Comparison of ENCODE assay signal across 18 cellular contexts in genomic region chr17:65366102-65366844, GRCh38.
DNase-seq lines count a peak whose midpoint lies in the region; TF ChIP-seq lines count a peak whose summit lies in the region.
"Had no signal": no experiment of that assay in that cellular context is flagged by ENCODE, and none has a peak within 500 bp of the region (broad histone marks: within the 10 kb centered on the region; RNA-seq: fewer than 3 reads in every experiment).

No MANE protein-coding gene starts in this region.

- peaks cover 5% of the 10 kb centered on the region for H3K27me3 Mint-ChIP-seq in activated T-helper 2 cell treated with anti-CD3 and anti-CD28 coated beads, Interferon-gamma antibody, Interleukin-2, Interleukin-4, amounts not matched to agents 10 μg/mL and 5 μg/mL and 100 μg/mL, durations not matched to agents 14 hours and 24 hours and 36 hours (ENCODE audit: low read depth)

- no peaks in the 10 kb centered on the region for H3K36me3 ChIP-seq in left ventricle myocardium inferior
- H3K36me3 ChIP-seq: gastrocnemius medialis, upper lobe of right lung had no signal

- intact Hi-C loops in activated T-helper 2 cell treated with anti-CD3 and anti-CD28 coated beads, Interferon-gamma antibody, Interleukin-2, Interleukin-4, amounts not matched to agents 10 μg/mL and 5 μg/mL and 100 μg/mL, durations not matched to agents 14 hours and 24 hours and 36 hours (cut with micrococcal nuclease) = no loop called here
- intact Hi-C loops in left ventricle myocardium inferior (cut with micrococcal nuclease) = no loop called here

- TF ChIP-seq CTCF in left ventricle myocardium inferior (IDR thresholded peaks at IDR 0.05; ENCODE audit: borderline replicate concordance) = no peak

- H3K4me3 Mint-ChIP-seq in activated T-helper 2 cell treated with anti-CD3 and anti-CD28 coated beads, Interferon-gamma antibody, Interleukin-2, Interleukin-4, amounts not matched to agents 10 μg/mL and 5 μg/mL and 100 μg/mL, durations not matched to agents 14 hours and 24 hours and 36 hours (ENCODE audit: low read depth) = no peak overlapping the region
- H3K4me3 Mint-ChIP-seq: CD14-positive monocyte, H9, nephron had no signal

- H3K9me3 Mint-ChIP-seq in activated T-helper 2 cell treated with anti-CD3 and anti-CD28 coated beads, Interferon-gamma antibody, Interleukin-2, Interleukin-4, amounts not matched to agents 10 μg/mL and 5 μg/mL and 100 μg/mL, durations not matched to agents 14 hours and 24 hours and 36 hours = peaks cover 9% of the 10 kb centered on the region
- H3K9me3 Mint-ChIP-seq: H9 had no signal

- no peak overlapping the region for H3K27ac ChIP-seq in left ventricle myocardium inferior (replicated peaks)
- H3K27ac ChIP-seq: 22Rv1, gastrocnemius medialis, upper lobe of right lung had no signal

- H3K27me3 ChIP-seq in left ventricle myocardium inferior (ENCODE audit: low read depth) = peaks cover 31% of the 10 kb centered on the region
- H3K27me3 ChIP-seq: gastrocnemius medialis, upper lobe of right lung had no signal

- peak; percentile 39 to 74 for DNase-seq in activated CD4-positive, alpha-beta T cell treated with anti-CD3 and anti-CD28 coated beads for 24 hours (ENCODE audit: low read depth in 2 of 2)
- DNase-seq in activated CD4-positive, alpha-beta T cell treated with anti-CD3 and anti-CD28 coated beads, Interleukin-2, amount 50 U/mL, for 1 hour = no peak
- DNase-seq in activated T-helper 2 cell treated with anti-CD3 and anti-CD28 coated beads, Interferon-gamma antibody, Interleukin-2, Interleukin-4, amounts not matched to agents 10 μg/mL and 5 μg/mL and 100 μg/mL, durations not matched to agents 14 hours and 24 hours and 36 hours (ENCODE audit: low spot score) = no peak
- peak; percentile 64 to 72 (median 68) for DNase-seq in stimulated activated CD4-positive, alpha-beta T cell treated with anti-CD3 and anti-CD28 coated beads, Interleukin-12 subunit alpha, Interleukin-12 subunit beta, amount 100 ng/mL, for 48 hours (ENCODE audit: low read depth in 2 of 3, low spot score in 1 of 3)
- peak; percentile 42 for DNase-seq in stimulated activated CD8-positive, alpha-beta memory T cell treated with anti-CD3 and anti-CD28 coated beads, Interleukin-4, amount 100 ng/mL, for 24 hours (ENCODE audit: low read depth)
- DNase-seq in NCI-H510A treated with DMSO at 0.1 percent for 48 hours (lab: John Stamatoyannopoulos, UW) (no peak), OCI-M2 (lab: John Stamatoyannopoulos, UW; ENCODE audit: unreplicated experiment) (no peak), left ventricle myocardium inferior (no peak)
- DNase-seq: DND-41, gastrocnemius medialis, H9, NCI-H1417 treated with DMSO at 0.1 percent for 48 hours, NCI-H446 treated with DMSO at 0.1 percent for 48 hours, SK-N-SH, upper lobe of right lung had no signal

- no peak overlapping the region for H3K4me3 ChIP-seq in left ventricle myocardium inferior
- H3K4me3 ChIP-seq: gastrocnemius medialis, upper lobe of right lung had no signal

- no peaks in the 10 kb centered on the region for H3K4me1 ChIP-seq in left ventricle myocardium inferior
- H3K4me1 ChIP-seq: upper lobe of right lung had no signal

- peak overlapping the region; percentile 70 for H3K27ac Mint-ChIP-seq in activated T-helper 2 cell treated with anti-CD3 and anti-CD28 coated beads, Interferon-gamma antibody, Interleukin-2, Interleukin-4, amounts not matched to agents 10 μg/mL and 5 μg/mL and 100 μg/mL, durations not matched to agents 14 hours and 24 hours and 36 hours
- H3K27ac Mint-ChIP-seq: H9 had no signal

- no peaks in the 10 kb centered on the region for H3K9me3 ChIP-seq in left ventricle myocardium inferior (replicated peaks)
- H3K9me3 ChIP-seq: gastrocnemius medialis, SK-N-SH, upper lobe of right lung had no signal

- peaks cover 15% of the 10 kb centered on the region for H3K4me1 Mint-ChIP-seq in activated T-helper 2 cell treated with anti-CD3 and anti-CD28 coated beads, Interferon-gamma antibody, Interleukin-2, Interleukin-4, amounts not matched to agents 10 μg/mL and 5 μg/mL and 100 μg/mL, durations not matched to agents 14 hours and 24 hours and 36 hours (ENCODE audit: low read depth)
- H3K4me1 Mint-ChIP-seq: CD14-positive monocyte had no signal

- H3K36me3 Mint-ChIP-seq in activated T-helper 2 cell treated with anti-CD3 and anti-CD28 coated beads, Interferon-gamma antibody, Interleukin-2, Interleukin-4, amounts not matched to agents 10 μg/mL and 5 μg/mL and 100 μg/mL, durations not matched to agents 14 hours and 24 hours and 36 hours (ENCODE audit: low read depth) = no peaks in the 10 kb centered on the region
- H3K36me3 Mint-ChIP-seq: CD14-positive monocyte had no signal

Comparison
In these comparisons a context has a peak if more than half of its experiments do, and no peak if none do; other contexts are left out.
1. DNase-seq: peak in activated CD4-positive, alpha-beta T cell treated with anti-CD3 and anti-CD28 coated beads for 24 hours (2 of 2), stimulated activated CD4-positive, alpha-beta T cell treated with anti-CD3 and anti-CD28 coated beads, Interleukin-12 subunit alpha, Interleukin-12 subunit beta, amount 100 ng/mL, for 48 hours (3 of 3) and stimulated activated CD8-positive, alpha-beta memory T cell treated with anti-CD3 and anti-CD28 coated beads, Interleukin-4, amount 100 ng/mL, for 24 hours (single experiment); none in activated CD4-positive, alpha-beta T cell treated with anti-CD3 and anti-CD28 coated beads, Interleukin-2, amount 50 U/mL, for 1 hour (single experiment), activated T-helper 2 cell treated with anti-CD3 and anti-CD28 coated beads, Interferon-gamma antibody, Interleukin-2, Interleukin-4, amounts not matched to agents 10 μg/mL and 5 μg/mL and 100 μg/mL, durations not matched to agents 14 hours and 24 hours and 36 hours (single experiment), NCI-H510A treated with DMSO at 0.1 percent for 48 hours (single experiment), OCI-M2 (single experiment) and left ventricle myocardium inferior (single experiment).